In the genomic region with DNA sequence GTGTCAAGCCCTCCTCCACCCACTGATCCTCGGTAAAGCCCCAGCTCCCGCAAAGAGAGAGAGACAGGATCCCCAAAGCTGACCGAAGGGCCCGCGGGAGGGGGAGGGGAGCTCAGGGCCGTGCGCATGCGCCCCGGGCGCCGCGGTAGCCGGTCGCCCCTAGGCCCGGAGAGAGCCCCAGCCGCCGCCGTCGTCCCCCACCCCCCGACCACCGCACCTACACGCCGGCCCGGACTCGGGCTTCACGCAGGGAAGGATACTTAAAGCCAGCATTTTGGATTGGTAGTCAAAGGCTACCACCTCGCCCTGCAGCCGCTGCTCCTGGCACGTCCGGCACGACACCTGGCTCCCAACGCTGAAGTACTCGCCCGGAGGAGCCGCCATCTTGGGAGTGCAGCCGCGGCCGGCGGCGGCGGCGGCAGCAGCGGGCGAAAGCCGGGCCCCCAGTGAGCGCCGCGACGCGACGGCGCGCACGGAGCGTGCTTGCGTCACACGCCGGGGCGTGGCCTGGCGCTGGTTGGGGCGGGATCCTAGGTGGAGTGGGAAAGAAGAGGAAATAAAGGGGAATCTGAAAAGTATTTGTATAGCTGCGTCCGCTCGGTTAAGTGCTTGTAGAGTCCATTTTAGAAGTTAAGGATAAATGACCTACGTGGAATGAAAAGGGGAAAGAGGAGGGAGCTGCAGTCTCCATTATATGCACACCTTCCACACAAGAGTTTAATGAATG, we compare ENCODE assay signal across 8 cellular contexts. TPM values are rescaled to one million over a fixed set of nuclear protein-coding genes. Genes with fewer than 3 reads are reported as not detected.
A peak's percentile ranks its signal among the peaks of the same experiment; 100 is the strongest.
DNase-seq lines count a peak whose midpoint lies in the region; ATAC-seq and TF ChIP-seq lines count a peak whose summit lies in the region.

A gene (minus strand): TSS at position 468 of the 727 bp plus-strand sequence. CDS start 84 bp downstream, at position 384.

- peaks cover 16 to 58% of the 10 kb centered on the region in 2 donors for H3K4me1 ChIP-seq in left lung

- H3K36me3 Mint-ChIP-seq in dendritic cell treated with granulocyte-macrophage colony-stimulating factor and Interleukin-4, amounts not matched to agents 40 ng/mL and 50 ng/mL, for 4 days (ENCODE audit: low read depth) = peaks cover 48% of the 10 kb centered on the region

- no peaks in the 10 kb centered on the region for H3K9me3 Mint-ChIP-seq in dendritic cell treated with granulocyte-macrophage colony-stimulating factor and Interleukin-4, amounts not matched to agents 40 ng/mL and 50 ng/mL, for 4 days

- peaks cover 58% of the 10 kb centered on the region for H3K4me1 Mint-ChIP-seq in dendritic cell treated with granulocyte-macrophage colony-stimulating factor and Interleukin-4, amounts not matched to agents 40 ng/mL and 50 ng/mL, for 4 days (ENCODE audit: low read depth)

- ATAC-seq in GM19324 (IDR thresholded peaks at IDR 0.05; ENCODE audit: low FRiP score, unreplicated experiment) (peak; percentile 70), HG03520 (IDR thresholded peaks at IDR 0.05; ENCODE audit: unreplicated experiment) (peak; percentile 62), left lung (peak; percentile 81)

- TF ChIP-seq CTCF in left lung (IDR thresholded peaks at IDR 0.05) = no peak

- DNase-seq in AML-193 (lab: John Stamatoyannopoulos, UW) = peak; percentile 87 to 90
- DNase-seq in NCI-H69 (lab: John Stamatoyannopoulos, UW) = peak; percentile 97
- DNase-seq in activated CD4-positive, alpha-beta T cell treated with anti-CD3 and anti-CD28 coated beads, Interleukin-2, amount 50 U/mL, for 24 hours (ENCODE audit: low read depth in 1 of 2, low spot score in 1 of 2) = peak; percentile 84 to 86
- DNase-seq in left lung = peak; percentile 90 to 98
- DNase-seq in stimulated activated CD4-positive, alpha-beta T cell treated with anti-CD3 and anti-CD28 coated beads, Interleukin-2, amount 100 ng/mL, for 24 hours = peak; percentile 91 to 94

- no peaks in the 10 kb centered on the region for H3K27me3 Mint-ChIP-seq in dendritic cell treated with granulocyte-macrophage colony-stimulating factor and Interleukin-4, amounts not matched to agents 40 ng/mL and 50 ng/mL, for 4 days

- no peaks in the 10 kb centered on the region for H3K9me3 ChIP-seq in left lung

- H3K27me3 ChIP-seq in left lung = no peaks in the 10 kb centered on the region

- peak within 1 kb of the TSS; percentile 60 to 67 for H3K4me3 ChIP-seq in left lung

- H3K4me3 Mint-ChIP-seq in dendritic cell treated with granulocyte-macrophage colony-stimulating factor and Interleukin-4, amounts not matched to agents 40 ng/mL and 50 ng/mL, for 4 days = peak within 1 kb of the TSS; percentile 94

- intact Hi-C loops in dendritic cell treated with granulocyte-macrophage colony-stimulating factor and Interleukin-4, amounts not matched to agents 40 ng/mL and 50 ng/mL, for 4 days (cut with micrococcal nuclease) = no loop called here
- intact Hi-C loops in left lung (cut with DNase I) = no loop called here

- H3K27ac Mint-ChIP-seq in dendritic cell treated with granulocyte-macrophage colony-stimulating factor and Interleukin-4, amounts not matched to agents 40 ng/mL and 50 ng/mL, for 4 days = peak within 1 kb of the TSS; percentile 80

- H3K27ac ChIP-seq in left lung = peak within 1 kb of the TSS; percentile 87 to 92

- peaks cover 0 to 27% of the 10 kb centered on the region in 2 donors for H3K36me3 ChIP-seq in left lung

RNA-seq across cellular contexts. Expression of the gene that starts here (rescaled TPM):
- total RNA-seq in left lung = 10 to 100 TPM; 47.6 to 53.2 TPM

Comparison
In these comparisons a context has a peak if more than half of its experiments do, and no peak if none do; other contexts are left out.
1. Peak in every context shown above with its lines: DNase-seq, ATAC-seq, H3K4me3 ChIP-seq and H3K27ac ChIP-seq.